ENCODE assay signal across 13 cellular contexts in the genomic region with DNA sequence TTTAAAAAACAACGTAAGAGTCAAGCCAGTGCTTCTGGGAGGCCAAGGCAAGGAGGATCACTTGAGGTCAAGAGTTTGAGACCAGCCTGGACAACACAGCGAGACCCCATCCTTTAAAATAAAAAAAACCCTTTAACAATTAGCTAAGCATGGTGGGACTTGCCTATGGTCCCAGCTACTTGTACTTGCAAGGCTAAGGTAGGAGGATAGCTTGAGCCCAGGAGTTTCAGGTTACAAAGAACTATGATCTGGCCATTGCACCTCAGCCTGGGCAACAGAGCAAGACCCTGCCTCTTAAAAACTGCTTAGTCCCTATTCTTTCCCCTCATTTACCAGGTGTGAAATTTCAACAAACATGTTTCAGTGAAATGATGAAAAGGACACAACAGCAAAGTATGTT.
"Had no signal": no experiment of that assay in that cellular context is flagged by ENCODE, and none has a peak within 500 bp of the region (broad histone marks: within the 10 kb centered on the region; RNA-seq: fewer than 3 reads in every experiment).

No MANE protein-coding gene starts in this region.

- H3K4me3 Mint-ChIP-seq: activated naive CD8-positive, alpha-beta T cell treated with anti-CD3 and anti-CD28 coated beads, Interleukin-2, amount 10 ng/mL, durations not matched to agents 7 days and 5 days; nephron progenitor cell; T-helper 2 cell treated with Interferon-gamma antibody and Interleukin-4, amounts not matched to agents 5 μg/mL and 100 μg/mL, for 36 hours had no signal

- H3K27ac ChIP-seq: ascending aorta, left lung, tibial nerve had no signal

- H3K27me3 ChIP-seq: ascending aorta, left lung, tibial nerve had no signal

- H3K9me3 ChIP-seq: ascending aorta, left lung, tibial nerve had no signal

- ATAC-seq: activated CD4-positive, CD25-positive, alpha-beta regulatory T cell treated with anti-CD3 and anti-CD28 coated beads, Interleukin-2, amount 50 U/mL, for 24 hours had no signal

- H3K27me3 Mint-ChIP-seq: activated naive CD8-positive, alpha-beta T cell treated with anti-CD3 and anti-CD28 coated beads, Interleukin-2, amount 10 ng/mL, durations not matched to agents 7 days and 5 days had no signal

- H3K9me3 Mint-ChIP-seq: activated naive CD8-positive, alpha-beta T cell treated with anti-CD3 and anti-CD28 coated beads, Interleukin-2, amount 10 ng/mL, durations not matched to agents 7 days and 5 days; nephron progenitor cell; T-helper 2 cell treated with Interferon-gamma antibody and Interleukin-4, amounts not matched to agents 5 μg/mL and 100 μg/mL, for 36 hours had no signal

- H3K4me3 ChIP-seq: ascending aorta, left lung, tibial nerve had no signal

- FAIRE-seq: endothelial cell of umbilical vein, keratinocyte had no signal

- DNase-seq: activated CD4-positive, alpha-beta T cell treated with anti-CD3 and anti-CD28 coated beads, Interleukin-2, amount 50 U/mL, for 48 hours; activated naive CD8-positive, alpha-beta T cell treated with anti-CD3 and anti-CD28 coated beads, Interleukin-2, amount 10 ng/mL, durations not matched to agents 7 days and 5 days; foreskin melanocyte; head of caudate nucleus; left lung; nephron progenitor cell; stimulated activated CD4-positive, alpha-beta T cell treated with anti-CD3 and anti-CD28 coated beads, Interleukin-12 subunit alpha, Interleukin-12 subunit beta, amount 100 ng/mL, for 4 hours had no signal

- H3K27ac Mint-ChIP-seq: activated naive CD8-positive, alpha-beta T cell treated with anti-CD3 and anti-CD28 coated beads, Interleukin-2, amount 10 ng/mL, durations not matched to agents 7 days and 5 days; nephron progenitor cell had no signal

- H3K4me1 Mint-ChIP-seq: nephron progenitor cell had no signal
